Comparison of ENCODE assay signal across 8 cellular contexts in the genomic region with DNA sequence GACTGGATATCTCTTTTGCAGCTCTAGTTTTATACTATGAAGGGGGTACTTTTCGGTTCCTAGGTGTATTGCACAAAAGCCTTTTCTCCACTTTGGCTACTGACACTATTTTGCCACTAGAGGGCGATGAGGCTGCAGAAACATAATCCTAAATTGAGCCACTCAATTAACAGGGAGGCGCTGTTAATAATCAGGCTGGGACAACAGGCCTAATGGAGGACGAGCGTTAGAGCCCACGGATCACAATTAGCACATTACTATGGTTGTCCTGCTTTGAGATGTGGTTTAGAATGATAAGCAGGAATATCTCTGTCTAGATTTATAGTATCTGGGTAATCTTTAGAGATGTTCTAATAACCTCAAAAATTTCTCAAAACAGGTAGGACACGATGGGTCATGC.
DNase-seq lines count a peak whose midpoint lies in the region; ATAC-seq lines count a peak whose summit lies in the region.

No MANE protein-coding gene starts in this region.

- no peaks in the 10 kb centered on the region for H3K79me2 ChIP-seq in mesendoderm (ENCODE audit: control insufficient read depth, insufficient read depth, low read length)

- ATAC-seq in HG03354 (IDR thresholded peaks at IDR 0.05; ENCODE audit: poor library complexity, severe bottlenecking, unreplicated experiment): peak; percentile 68
- peak; percentile 36 for ATAC-seq in stimulated activated naive CD8-positive, alpha-beta T cell treated with anti-CD3 and anti-CD28 coated beads, Interleukin-15, Interleukin-2, amounts not matched to agents 100 U/mL and 50 U/mL, for 24 hours

- H3K9ac ChIP-seq in mesendoderm (ENCODE audit: low read length): no peak overlapping the region

- H3K56ac ChIP-seq in mesendoderm (ENCODE audit: low read length): no peak overlapping the region

- intact Hi-C loops in CD4-positive, alpha-beta memory T cell (cut with micrococcal nuclease): loop anchor here (1.0 to 5.0 kb wide), 3 partner anchors 63 to 1665 kb away; no protein-coding TSS in a partner anchor

- H3K36me3 Mint-ChIP-seq in CD4-positive, alpha-beta memory T cell: no peaks in the 10 kb centered on the region

- no peak overlapping the region for H3K4me2 ChIP-seq in mesendoderm (ENCODE audit: low read length)

- H3K4me1 ChIP-seq in CD4-positive, alpha-beta memory T cell (ENCODE audit: insufficient read depth, low read length): no peaks in the 10 kb centered on the region
- peaks cover 6% of the 10 kb centered on the region for H3K4me1 ChIP-seq in mesendoderm (ENCODE audit: control insufficient read depth, low read depth, low read length)

- CTCF ChIA-PET in CD4-positive, alpha-beta memory T cell (lab: Charles Lee; ENCODE audit: partially characterized antibody): interaction anchor here (0.7 to 6.6 kb wide), 9 partner anchors 10 to 657 kb away, joined by 3 to 38 read pairs (median 5); no protein-coding TSS in a partner anchor

- WGBS in mesendoderm (ENCODE audit: extremely low coverage, insufficient coverage, low lambda C conversion rate): no CpG with 5 or more reads among the region's 7 CpGs

- H3K27ac ChIP-seq in CD4-positive, alpha-beta memory T cell (ENCODE audit: low read depth, low read length): no peak overlapping the region
- H3K27ac ChIP-seq in mesendoderm (ENCODE audit: low read depth, low read length): no peak overlapping the region

- no peak overlapping the region for H3K23ac ChIP-seq in mesendoderm (ENCODE audit: low read length)

- no peak overlapping the region for H2AK5ac ChIP-seq in mesendoderm (ENCODE audit: low read length)

- H3K36me3 ChIP-seq in CD4-positive, alpha-beta memory T cell (ENCODE audit: insufficient read depth, low read length): no peaks in the 10 kb centered on the region
- no peaks in the 10 kb centered on the region for H3K36me3 ChIP-seq in mesendoderm (ENCODE audit: control insufficient read depth, insufficient read depth, low read length)

- H3K18ac ChIP-seq in mesendoderm (ENCODE audit: low read length): no peak overlapping the region

- no peaks in the 10 kb centered on the region for H3K9me3 ChIP-seq in CD4-positive, alpha-beta memory T cell (ENCODE audit: control insufficient read depth in 1 of 2, low read length in 2 of 2)

- H2BK5ac ChIP-seq in mesendoderm (ENCODE audit: low read length): no peak overlapping the region

- H2BK15ac ChIP-seq in mesendoderm (replicated peaks; ENCODE audit: low read depth): no peak overlapping the region

- H3K9me3 Mint-ChIP-seq in CD4-positive, alpha-beta memory T cell: peaks cover 0 to 2% (median 0%) of the 10 kb centered on the region in 8 donors

- peak overlapping the region in 1 of 7 donors; percentile 47 for H3K27ac Mint-ChIP-seq in CD4-positive, alpha-beta memory T cell

- H3K4me1 Mint-ChIP-seq in CD4-positive, alpha-beta memory T cell: peaks cover 0 to 2% (median under 1%) of the 10 kb centered on the region in 4 donors

- POLR2A ChIA-PET in CD4-positive, alpha-beta memory T cell (lab: Charles Lee; ENCODE audit: partially characterized antibody): no interaction called here

- DNase-seq in CD4-positive, alpha-beta memory T cell: peak in 4 of 5 donors; percentile 32 to 45 (median 36)
- peak; percentile 36 for DNase-seq in GM19238 (ENCODE audit: insufficient read length, low spot score)
- DNase-seq in NCI-H345 (lab: John Stamatoyannopoulos, UW): peak; percentile 59
- DNase-seq in activated CD4-positive, alpha-beta T cell treated with anti-CD3 and anti-CD28 coated beads for 1 hour: peak; percentile 19
- DNase-seq in effector CD4-positive, alpha-beta T cell: peak; percentile 10
- peak; percentile 85 for DNase-seq in mesendoderm
- peak; percentile 44 for DNase-seq in stimulated activated naive CD8-positive, alpha-beta T cell treated with anti-CD3 and anti-CD28 coated beads, Interleukin-15, Interleukin-2, amounts not matched to agents 100 U/mL and 50 U/mL, for 24 hours

- no peak overlapping the region for H4K5ac ChIP-seq in mesendoderm (ENCODE audit: low read length)

- no peak overlapping the region for H3K4me3 Mint-ChIP-seq in CD4-positive, alpha-beta memory T cell

- H3K27me3 Mint-ChIP-seq in CD4-positive, alpha-beta memory T cell: peaks cover 4 to 6% of the 10 kb centered on the region in 2 donors

- H3K79me1 ChIP-seq in mesendoderm (ENCODE audit: low read length): no peaks in the 10 kb centered on the region

- no peak overlapping the region for H3K4ac ChIP-seq in mesendoderm (ENCODE audit: low read depth, low read length)

- H3K27me3 ChIP-seq in CD4-positive, alpha-beta memory T cell (ENCODE audit: insufficient read depth, low read length): no peaks in the 10 kb centered on the region
- H3K27me3 ChIP-seq in mesendoderm (ENCODE audit: insufficient read depth, low read length, poor library complexity): no peaks in the 10 kb centered on the region

- no peak overlapping the region for H3K4me3 ChIP-seq in CD4-positive, alpha-beta memory T cell (ENCODE audit: low read length in 2 of 2)
- H3K4me3 ChIP-seq in mesendoderm (ENCODE audit: low read length): no peak overlapping the region

- H2BK120ac ChIP-seq in mesendoderm (ENCODE audit: low read depth, low read length): no peak overlapping the region

- no peak overlapping the region for H4K8ac ChIP-seq in mesendoderm (ENCODE audit: low read depth, low read length)

Comparison
In these comparisons a context has a peak if more than half of its experiments do, and no peak if none do; other contexts are left out.
1. DNase-seq: peak in every context shown above with its lines; median percentile 85 in mesendoderm; 59 in NCI-H345; 44 in stimulated activated naive CD8-positive, alpha-beta T cell treated with anti-CD3 and anti-CD28 coated beads, Interleukin-15, Interleukin-2, amounts not matched to agents 100 U/mL and 50 U/mL, for 24 hours; 36 in GM19238; 36 in CD4-positive, alpha-beta memory T cell; 19 in activated CD4-positive, alpha-beta T cell treated with anti-CD3 and anti-CD28 coated beads for 1 hour; 10 in effector CD4-positive, alpha-beta T cell.